Comparison of ENCODE assay signal across 1 cellular context in the genomic region with DNA sequence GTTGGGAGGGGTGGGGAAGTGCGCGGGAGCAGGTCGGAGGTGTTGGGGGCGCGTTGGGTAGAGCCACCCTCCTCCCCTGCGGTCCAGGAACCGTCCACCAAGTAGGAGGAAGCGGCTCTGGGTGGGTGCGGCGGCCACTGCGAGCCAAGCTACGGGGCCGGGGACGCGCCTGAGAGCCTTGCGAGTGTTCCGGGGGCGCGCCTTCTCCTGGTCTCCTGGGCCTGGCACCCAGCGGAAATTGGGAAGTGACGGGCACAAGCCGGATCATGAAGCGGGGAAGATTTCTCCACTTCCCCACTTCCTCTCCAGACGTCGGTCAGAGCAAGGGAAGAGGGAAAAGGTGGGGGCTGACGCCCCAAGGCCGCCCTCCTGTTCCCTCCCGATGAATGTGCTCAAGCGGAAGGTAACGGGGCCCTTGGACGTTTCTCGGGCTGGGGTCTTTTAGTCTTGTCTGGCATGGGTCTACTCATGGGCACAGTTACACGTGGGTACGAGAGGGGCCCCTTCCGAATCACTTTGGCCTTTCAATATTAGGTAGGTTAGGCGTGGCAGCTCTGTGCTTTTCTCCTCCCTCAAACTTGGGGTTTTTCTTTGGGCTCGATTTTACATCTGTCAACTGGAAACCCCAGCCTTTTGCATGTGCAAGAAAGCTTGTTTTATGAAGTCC.
TF ChIP-seq lines count a peak whose summit lies in the region.

No MANE protein-coding gene starts in this region.

TF ChIP-seq in SK-N-SH treated with all-trans-retinoic acid at 6 μM for 48 hours, 23 proteins besides CTCF, POLR2A, EP300 and RAD21 (continued from another document):
- TF ChIP-seq ZNF565 (CRISPR knock-in tag; conservative IDR thresholded peaks at IDR 0.05; ENCODE audit: low read depth) (no peak), BACH2 (CRISPR knock-in tag; IDR thresholded peaks at IDR 0.05; ENCODE audit: borderline replicate concordance) (no peak), ZNF8 (CRISPR knock-in tag; IDR thresholded peaks at IDR 0.05) (no peak), ZFP3 (CRISPR knock-in tag; IDR thresholded peaks at IDR 0.05) (no peak; the same call in 1 of the 2 replicates), PPARA (CRISPR knock-in tag; IDR thresholded peaks at IDR 0.05; ENCODE audit: borderline replicate concordance) (no peak), ZFP30 (CRISPR knock-in tag; IDR thresholded peaks at IDR 0.05) (no peak), ARNTL (CRISPR knock-in tag; IDR thresholded peaks at IDR 0.05; ENCODE audit: borderline replicate concordance, low read depth) (no peak), ESRRG (CRISPR knock-in tag; IDR thresholded peaks at IDR 0.05) (no peak), TCF4 (CRISPR knock-in tag; IDR thresholded peaks at IDR 0.05; ENCODE audit: borderline replicate concordance) (no peak), SNAI2 (CRISPR knock-in tag; IDR thresholded peaks at IDR 0.05) (no peak), ISL1 (CRISPR knock-in tag; IDR thresholded peaks at IDR 0.05) (0 out of 2 replicates have a peak, but pooled peaks have one; percentile 4), OSR1 (CRISPR knock-in tag; IDR thresholded peaks at IDR 0.05) (no peak), GLIS3 (CRISPR knock-in tag; IDR thresholded peaks at IDR 0.05) (no peak), RARB (CRISPR knock-in tag; IDR thresholded peaks at IDR 0.05) (no peak), TOX (CRISPR knock-in tag; IDR thresholded peaks at IDR 0.05; ENCODE audit: borderline replicate concordance) (no peak), ZC3H10 (CRISPR knock-in tag; IDR thresholded peaks at IDR 0.05) (0 out of 2 replicates have a peak, but pooled peaks have one; percentile 0)
- TF ChIP-seq, protein P1, sequence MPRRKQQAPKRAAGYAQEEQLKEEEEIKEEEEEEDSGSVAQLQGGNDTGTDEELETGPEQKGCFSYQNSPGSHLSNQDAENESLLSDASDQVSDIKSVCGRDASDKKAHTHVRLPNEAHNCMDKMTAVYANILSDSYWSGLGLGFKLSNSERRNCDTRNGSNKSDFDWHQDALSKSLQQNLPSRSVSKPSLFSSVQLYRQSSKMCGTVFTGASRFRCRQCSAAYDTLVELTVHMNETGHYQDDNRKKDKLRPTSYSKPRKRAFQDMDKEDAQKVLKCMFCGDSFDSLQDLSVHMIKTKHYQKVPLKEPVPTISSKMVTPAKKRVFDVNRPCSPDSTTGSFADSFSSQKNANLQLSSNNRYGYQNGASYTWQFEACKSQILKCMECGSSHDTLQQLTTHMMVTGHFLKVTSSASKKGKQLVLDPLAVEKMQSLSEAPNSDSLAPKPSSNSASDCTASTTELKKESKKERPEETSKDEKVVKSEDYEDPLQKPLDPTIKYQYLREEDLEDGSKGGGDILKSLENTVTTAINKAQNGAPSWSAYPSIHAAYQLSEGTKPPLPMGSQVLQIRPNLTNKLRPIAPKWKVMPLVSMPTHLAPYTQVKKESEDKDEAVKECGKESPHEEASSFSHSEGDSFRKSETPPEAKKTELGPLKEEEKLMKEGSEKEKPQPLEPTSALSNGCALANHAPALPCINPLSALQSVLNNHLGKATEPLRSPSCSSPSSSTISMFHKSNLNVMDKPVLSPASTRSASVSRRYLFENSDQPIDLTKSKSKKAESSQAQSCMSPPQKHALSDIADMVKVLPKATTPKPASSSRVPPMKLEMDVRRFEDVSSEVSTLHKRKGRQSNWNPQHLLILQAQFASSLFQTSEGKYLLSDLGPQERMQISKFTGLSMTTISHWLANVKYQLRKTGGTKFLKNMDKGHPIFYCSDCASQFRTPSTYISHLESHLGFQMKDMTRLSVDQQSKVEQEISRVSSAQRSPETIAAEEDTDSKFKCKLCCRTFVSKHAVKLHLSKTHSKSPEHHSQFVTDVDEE (CRISPR knock-in tag; IDR thresholded peaks at IDR 0.05), result peak; percentile 5; the same call in 1 of the 2 replicates
- TF ChIP-seq, protein P2, sequence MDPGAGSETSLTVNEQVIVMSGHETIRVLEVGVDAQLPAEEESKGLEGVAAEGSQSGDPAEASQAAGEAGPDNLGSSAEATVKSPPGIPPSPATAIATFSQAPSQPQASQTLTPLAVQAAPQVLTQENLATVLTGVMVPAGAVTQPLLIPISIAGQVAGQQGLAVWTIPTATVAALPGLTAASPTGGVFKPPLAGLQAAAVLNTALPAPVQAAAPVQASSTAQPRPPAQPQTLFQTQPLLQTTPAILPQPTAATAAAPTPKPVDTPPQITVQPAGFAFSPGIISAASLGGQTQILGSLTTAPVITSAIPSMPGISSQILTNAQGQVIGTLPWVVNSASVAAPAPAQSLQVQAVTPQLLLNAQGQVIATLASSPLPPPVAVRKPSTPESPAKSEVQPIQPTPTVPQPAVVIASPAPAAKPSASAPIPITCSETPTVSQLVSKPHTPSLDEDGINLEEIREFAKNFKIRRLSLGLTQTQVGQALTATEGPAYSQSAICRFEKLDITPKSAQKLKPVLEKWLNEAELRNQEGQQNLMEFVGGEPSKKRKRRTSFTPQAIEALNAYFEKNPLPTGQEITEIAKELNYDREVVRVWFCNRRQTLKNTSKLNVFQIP (CRISPR knock-in tag; IDR thresholded peaks at IDR 0.05; ENCODE audit: borderline replicate concordance, low read depth), result no peak
